Comparison of ENCODE assay signal across 9 cellular contexts in the genomic region with DNA sequence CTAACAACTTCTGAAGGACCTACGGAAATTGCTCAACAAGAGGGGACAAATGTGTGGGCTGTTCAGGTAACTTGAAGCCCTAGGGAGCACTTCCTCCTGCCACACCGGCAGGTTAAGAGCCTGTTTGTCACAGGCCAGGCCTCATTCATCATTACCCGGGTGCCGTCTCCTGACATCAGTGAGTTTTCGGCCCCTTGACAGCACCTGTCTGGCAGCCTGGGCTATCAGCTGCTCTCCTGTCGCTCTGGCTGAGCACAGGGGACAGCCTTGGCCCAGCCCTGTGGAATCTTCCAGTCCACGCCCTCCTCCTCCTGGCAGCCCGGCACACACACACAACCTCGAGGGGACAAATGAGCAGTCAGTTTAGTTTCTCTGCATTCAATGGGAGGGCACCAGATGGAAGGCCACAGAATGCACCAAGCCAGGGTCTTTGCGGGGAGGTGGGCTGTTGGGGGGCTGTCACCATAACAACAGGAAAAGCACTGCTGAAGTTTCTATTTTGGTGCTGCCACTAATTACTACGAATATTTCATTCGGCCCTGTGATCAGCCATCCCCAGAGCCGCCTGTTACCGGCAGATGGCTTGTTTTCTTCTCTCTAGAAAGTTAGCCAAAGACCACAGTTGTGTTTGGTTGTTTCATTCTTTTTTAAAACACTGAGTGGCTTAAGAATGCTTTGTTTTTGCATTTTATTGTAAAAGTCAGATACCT.
DNase-seq lines count a peak whose midpoint lies in the region; ATAC-seq, FAIRE-seq and TF ChIP-seq lines count a peak whose summit lies in the region.
"Had no signal": no experiment of that assay in that cellular context is flagged by ENCODE, and none has a peak within 500 bp of the region (broad histone marks: within the 10 kb centered on the region; RNA-seq: fewer than 3 reads in every experiment).

No MANE protein-coding gene starts in this region.

- H3K27ac Mint-ChIP-seq in T-helper 17 cell (no peak overlapping the region), neural progenitor cell (peak overlapping the region; percentile 81)

- H3K79me2 ChIP-seq in neural progenitor cell (ENCODE audit: low read depth) = no peaks in the 10 kb centered on the region

- no peaks in the 10 kb centered on the region for H3K36me3 ChIP-seq in neural progenitor cell

- no peaks in the 10 kb centered on the region for H3K36me3 Mint-ChIP-seq in T-helper 17 cell (ENCODE audit: low read depth)
- H3K36me3 Mint-ChIP-seq in neural progenitor cell = peaks cover 4% of the 10 kb centered on the region

- peaks cover 20% of the 10 kb centered on the region for H3K9me3 Mint-ChIP-seq in neural progenitor cell

- H3K4me1 Mint-ChIP-seq in T-helper 17 cell (no peaks in the 10 kb centered on the region), neural progenitor cell (peaks cover 15% of the 10 kb centered on the region)

- no peak for TF ChIP-seq CTCF in neural progenitor cell (IDR thresholded peaks at IDR 0.05)

- H3K27ac ChIP-seq in neural progenitor cell = no peak overlapping the region
- H3K27ac ChIP-seq: epithelial cell of prostate had no signal

- no peaks in the 10 kb centered on the region for H3K9me3 ChIP-seq in T-helper 17 cell (ENCODE audit: control insufficient read depth, low read length, poor library complexity, severe bottlenecking)
- H3K9me3 ChIP-seq in neural progenitor cell (ENCODE audit: low read depth) = no peaks in the 10 kb centered on the region

- no peaks in the 10 kb centered on the region for H3F3A ChIP-seq in neural progenitor cell (ENCODE audit: low read depth)

- no peak overlapping the region for H3K4me3 ChIP-seq in neural progenitor cell

- H2AFZ ChIP-seq in neural progenitor cell (replicated peaks) = peak overlapping the region; percentile 12

- TF ChIP-seq POLR2A in GM12892 (IDR thresholded peaks at IDR 0.05; ENCODE audit: low read depth, low read length) = no peak

- H3K4me1 ChIP-seq in neural progenitor cell = no peaks in the 10 kb centered on the region

- H3K9ac ChIP-seq in neural progenitor cell = no peak overlapping the region

- ATAC-seq in HG03064 (IDR thresholded peaks at IDR 0.05; ENCODE audit: low read depth, unreplicated experiment) (peak; percentile 54), T-helper 17 cell (peak; percentile 49)

- no peak overlapping the region for H3K4me2 ChIP-seq in neural progenitor cell

- H3K27me3 Mint-ChIP-seq in T-helper 17 cell (no peaks in the 10 kb centered on the region), neural progenitor cell (ENCODE audit: insufficient read depth, low read depth) (no peaks in the 10 kb centered on the region)

- peak; percentile 22 for DNase-seq in GM12892 (ENCODE audit: insufficient read length)
- DNase-seq in T-helper 17 cell = no peak
- peak; percentile 26 for DNase-seq in neural progenitor cell (ENCODE audit: low spot score)
- DNase-seq in RPMI8226 = no peak
- no peak for DNase-seq in activated CD4-positive, alpha-beta T cell treated with anti-CD3 and anti-CD28 coated beads for 1 hour
- DNase-seq in SIG-M5 treated with dmso at 0.1 percent for 504 hours (lab: John Stamatoyannopoulos, UW; ENCODE audit: unreplicated experiment) = no peak
- DNase-seq in T1000 (lab: John Stamatoyannopoulos, UW) = no peak

- no peaks in the 10 kb centered on the region for H4K20me1 ChIP-seq in neural progenitor cell (ENCODE audit: low read depth)

- H3K27me3 ChIP-seq in neural progenitor cell = no peaks in the 10 kb centered on the region

- H3K4me3 Mint-ChIP-seq in T-helper 17 cell (no peak overlapping the region), neural progenitor cell (no peak overlapping the region)

- peak; percentile 78 for FAIRE-seq in GM12892 (lab: Jason Lieb, UNC)

Comparison
In these comparisons a context has a peak if more than half of its experiments do, and no peak if none do; other contexts are left out.
1. DNase-seq: peak in GM12892 (single experiment) and neural progenitor cell (single experiment); none in T-helper 17 cell (0 of 3), RPMI8226 (single experiment), activated CD4-positive, alpha-beta T cell treated with anti-CD3 and anti-CD28 coated beads for 1 hour (single experiment), SIG-M5 treated with dmso at 0.1 percent for 504 hours (single experiment) and T1000 (single experiment).